11 cellular contexts compared by ENCODE assay signal in the genomic region with DNA sequence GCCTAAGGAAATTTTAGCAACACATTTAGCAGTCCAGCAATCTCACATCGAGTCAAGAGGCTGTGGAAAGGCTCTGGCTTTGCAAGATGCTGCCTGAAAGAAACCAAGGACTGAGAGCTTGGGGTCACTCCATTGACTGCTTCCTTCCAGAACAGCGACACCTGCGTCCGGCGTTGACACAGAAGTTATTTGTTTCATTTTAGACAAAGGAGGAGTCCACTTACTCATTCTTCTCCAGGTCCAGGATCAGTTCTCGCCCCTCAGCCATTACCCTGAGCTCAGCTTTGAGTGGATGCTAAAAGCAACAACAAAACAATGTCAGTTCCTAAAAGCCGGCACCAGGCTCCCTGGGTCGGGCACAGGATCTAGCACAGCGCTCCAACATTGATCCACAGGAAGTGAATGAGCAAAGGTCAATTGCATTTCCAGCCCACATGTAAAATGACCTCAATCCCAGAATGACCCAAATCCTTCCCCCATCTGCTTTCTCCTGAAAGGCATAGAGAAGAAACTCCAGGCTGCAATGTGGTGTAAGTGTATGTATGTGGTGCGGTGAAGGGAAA. TPM values are rescaled to one million over a fixed set of nuclear protein-coding genes. Genes with fewer than 3 reads are reported as not detected.
DNase-seq lines count a peak whose midpoint lies in the region; ATAC-seq and TF ChIP-seq lines count a peak whose summit lies in the region.
"Had no signal": no experiment of that assay in that cellular context is flagged by ENCODE, and none has a peak within 500 bp of the region (broad histone marks: within the 10 kb centered on the region; RNA-seq: fewer than 3 reads in every experiment).

No MANE protein-coding gene starts in this region.

- intact Hi-C loops in activated CD4-positive, alpha-beta memory T cell treated with anti-CD3 and anti-CD28 coated beads for 36 hours (cut with micrococcal nuclease), result no loop called here
- intact Hi-C loops in stomach (cut with DNase I; ENCODE audit: low total_unique reads), result no loop called here

- H3K27me3 Mint-ChIP-seq in HFFc6 (ENCODE audit: insufficient read depth), result no peaks in the 10 kb centered on the region; the same call in 1 of the 2 replicates
- no peaks in the 10 kb centered on the region for H3K27me3 Mint-ChIP-seq in activated CD4-positive, alpha-beta memory T cell treated with anti-CD3 and anti-CD28 coated beads for 36 hours
- H3K27me3 Mint-ChIP-seq in effector memory CD8-positive, alpha-beta T cell, result no peaks in the 10 kb centered on the region
- H3K27me3 Mint-ChIP-seq: activated naive CD8-positive, alpha-beta T cell treated with anti-CD3 and anti-CD28 coated beads, Interleukin-2, amount 10 ng/mL, durations not matched to agents 7 days and 5 days had no signal

- H3K27ac ChIP-seq in stomach, result peak overlapping the region; percentile 43 to 86 (median 74)
- H3K27ac ChIP-seq: foreskin keratinocyte had no signal

- CTCF ChIA-PET in activated CD4-positive, alpha-beta memory T cell treated with anti-CD3 and anti-CD28 coated beads for 36 hours (lab: Charles Lee), result interaction anchor here (0.9 kb wide), 1 partner anchor 179 kb away, joined by 3 read pairs; a partner anchor contains a TSS

- POLR2A ChIA-PET in activated CD4-positive, alpha-beta memory T cell treated with anti-CD3 and anti-CD28 coated beads for 36 hours (lab: Charles Lee), result no interaction called here

- H3K9me3 ChIP-seq in stomach, result no peaks in the 10 kb centered on the region

- peak overlapping the region in 1 of 4 donors; percentile 7 for H3K4me3 ChIP-seq in stomach

- peaks cover 0 to 15% (median 6%) of the 10 kb centered on the region in 4 donors for H3K36me3 ChIP-seq in stomach

- peak overlapping the region; percentile 66 for H3K4me3 Mint-ChIP-seq in HFFc6
- H3K4me3 Mint-ChIP-seq in activated CD4-positive, alpha-beta memory T cell treated with anti-CD3 and anti-CD28 coated beads for 36 hours, result no peak overlapping the region
- peak overlapping the region in 1 of 2 donors; percentile 45 for H3K4me3 Mint-ChIP-seq in effector memory CD8-positive, alpha-beta T cell
- H3K4me3 Mint-ChIP-seq: activated naive CD8-positive, alpha-beta T cell treated with anti-CD3 and anti-CD28 coated beads, Interleukin-2, amount 10 ng/mL, durations not matched to agents 7 days and 5 days had no signal

- no peak for TF ChIP-seq EP300 in stomach (IDR thresholded peaks at IDR 0.05)

- TF ChIP-seq CTCF in HFFc6 (IDR thresholded peaks at IDR 0.05) (no peak), stomach (IDR thresholded peaks at IDR 0.05) (peak in 1 of 7 experiments; percentile 7)

- peak overlapping the region; percentile 93 for H3K27ac Mint-ChIP-seq in HFFc6
- peak overlapping the region; percentile 40 for H3K27ac Mint-ChIP-seq in activated CD4-positive, alpha-beta memory T cell treated with anti-CD3 and anti-CD28 coated beads for 36 hours
- no peak overlapping the region for H3K27ac Mint-ChIP-seq in effector memory CD8-positive, alpha-beta T cell
- H3K27ac Mint-ChIP-seq: activated naive CD8-positive, alpha-beta T cell treated with anti-CD3 and anti-CD28 coated beads, Interleukin-2, amount 10 ng/mL, durations not matched to agents 7 days and 5 days had no signal

- DNase-seq in HFFc6 (no peak), left lobe of liver (ENCODE audit: low spot score) (peak; percentile 74), stomach (no peak), epidermal melanocyte (ENCODE audit: insufficient read length, low spot score) (no peak)
- DNase-seq in activated CD4-positive, alpha-beta memory T cell treated with anti-CD3 and anti-CD28 coated beads for 36 hours, result no peak
- DNase-seq in central memory CD4-positive, alpha-beta T cell, result no peak
- no peak for DNase-seq in effector memory CD8-positive, alpha-beta T cell
- DNase-seq: activated naive CD8-positive, alpha-beta T cell treated with anti-CD3 and anti-CD28 coated beads, Interleukin-2, amount 10 ng/mL, durations not matched to agents 7 days and 5 days; foreskin keratinocyte; stimulated activated CD8-positive, alpha-beta memory T cell treated with anti-CD3 and anti-CD28 coated beads, Interleukin-4, amount 100 ng/mL, for 48 hours had no signal

- TF ChIP-seq POLR2A in stomach (IDR thresholded peaks at IDR 0.05), result no peak

- peaks cover 31 to 87% (median 53%) of the 10 kb centered on the region in 4 donors for H3K4me1 ChIP-seq in stomach
- H3K4me1 ChIP-seq: foreskin keratinocyte had no signal

- peaks cover 73% of the 10 kb centered on the region for H3K4me1 Mint-ChIP-seq in HFFc6 (ENCODE audit: low read depth)
- peaks cover 80% of the 10 kb centered on the region for H3K4me1 Mint-ChIP-seq in activated CD4-positive, alpha-beta memory T cell treated with anti-CD3 and anti-CD28 coated beads for 36 hours (ENCODE audit: low read depth)
- H3K4me1 Mint-ChIP-seq in effector memory CD8-positive, alpha-beta T cell (ENCODE audit: low read depth in 2 of 2), result peaks cover 0 to 44% of the 10 kb centered on the region in 2 donors

- peaks cover 45% of the 10 kb centered on the region for H3K36me3 Mint-ChIP-seq in HFFc6 (ENCODE audit: low read depth)
- H3K36me3 Mint-ChIP-seq in activated CD4-positive, alpha-beta memory T cell treated with anti-CD3 and anti-CD28 coated beads for 36 hours, result peaks cover 77% of the 10 kb centered on the region
- H3K36me3 Mint-ChIP-seq in effector memory CD8-positive, alpha-beta T cell (ENCODE audit: insufficient read depth), result peaks cover 24% of the 10 kb centered on the region

- H3K27me3 ChIP-seq in stomach, result no peaks in the 10 kb centered on the region
- H3K27me3 ChIP-seq: foreskin keratinocyte had no signal

- H3K9me3 Mint-ChIP-seq in HFFc6, result no peaks in the 10 kb centered on the region
- no peaks in the 10 kb centered on the region for H3K9me3 Mint-ChIP-seq in activated CD4-positive, alpha-beta memory T cell treated with anti-CD3 and anti-CD28 coated beads for 36 hours
- no peaks in the 10 kb centered on the region for H3K9me3 Mint-ChIP-seq in effector memory CD8-positive, alpha-beta T cell
- H3K9me3 Mint-ChIP-seq: activated naive CD8-positive, alpha-beta T cell treated with anti-CD3 and anti-CD28 coated beads, Interleukin-2, amount 10 ng/mL, durations not matched to agents 7 days and 5 days had no signal

- WGBS in stomach, 5 donors, result 32 to 54% (median 42%) methylated on average over 10 of the region's 10 CpGs

- ATAC-seq in left lobe of liver, result peak; percentile 82
- ATAC-seq in GM19324 (IDR thresholded peaks at IDR 0.05; ENCODE audit: low FRiP score, unreplicated experiment), result no peak
- ATAC-seq in effector memory CD8-positive, alpha-beta T cell (replicated peaks), result no peak
- ATAC-seq: foreskin keratinocyte had no signal

RNA-seq across cellular contexts. Expression of a gene that starts 11.3 kb away (rescaled TPM):
- total RNA-seq in HFFc6 (2021; fragmentation: NEBNext Ultra II Directional; extraction: Animal tissue kit (Norgen Biotek cat#: 25700)), result 100 to 1,000 TPM in 2 of 6 experiments, 10 to 100 TPM in 4; 75.4 to 152 (median 83.2) TPM
- total RNA-seq in activated CD4-positive, alpha-beta memory T cell treated with anti-CD3 and anti-CD28 coated beads for 36 hours, result 100 to 1,000 TPM; 107 to 111 TPM
- total RNA-seq in left lobe of liver (2.9 TPM), stomach (10 to 100 TPM in 3 of 5 donors, 1 to 10 TPM in 2; 1.2 to 42.8 (median 13.3) TPM)
- polyA plus RNA-seq in stomach, result 1 to 10 TPM; 3.3 to 4.1 (median 3.4) TPM

Comparison
In these comparisons a context has a peak if more than half of its experiments do, and no peak if none do; other contexts are left out.
1. H3K27ac Mint-ChIP-seq: peak in HFFc6 (single experiment) and activated CD4-positive, alpha-beta memory T cell treated with anti-CD3 and anti-CD28 coated beads for 36 hours (single experiment); none in effector memory CD8-positive, alpha-beta T cell (0 of 2).